In genomic region chr5:53111139-53111538, GRCh38 we compare ENCODE assay signal across 1 cellular context.
A peak's percentile ranks its signal among the peaks of the same experiment; 100 is the strongest.
TF ChIP-seq lines count a peak whose summit lies in the region.

No MANE protein-coding gene starts in this region.

TF ChIP-seq in HepG2, 621 proteins besides CTCF, POLR2A, EP300 and RAD21 (continued from another document):
- TF ChIP-seq ZBTB26 (CRISPR knock-in tag; IDR thresholded peaks at IDR 0.05; ENCODE audit: borderline replicate concordance) (no peak), MAFF (IDR thresholded peaks at IDR 0.05; ENCODE audit: low read depth, low read length) (peak; percentile 43; the same call in 1 of the 2 replicates), ZNF274 (CRISPR knock-in tag; IDR thresholded peaks at IDR 0.05) (no peak)
